8 cellular contexts compared by ENCODE assay signal in the genomic region with DNA sequence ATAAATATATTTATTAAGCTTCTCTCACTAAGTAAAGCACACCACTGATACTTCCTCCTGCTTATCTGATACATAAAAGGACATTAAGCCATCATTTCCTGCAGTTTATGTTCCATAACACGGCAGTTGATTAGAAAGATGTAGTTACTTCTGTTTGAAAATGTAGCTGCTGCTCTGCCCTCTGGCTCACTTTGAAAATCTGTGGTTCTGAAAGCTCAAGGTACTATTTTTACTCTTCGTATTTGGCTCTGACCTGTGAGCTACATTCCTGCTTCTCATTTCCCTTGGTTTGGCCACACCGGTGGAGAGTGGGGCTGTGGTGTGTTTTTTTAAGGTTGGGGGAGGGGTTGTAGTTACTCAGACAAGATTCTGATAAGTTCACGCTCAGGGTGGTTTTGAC. TPM values are rescaled to one million over a fixed set of nuclear protein-coding genes. Genes with fewer than 3 reads are reported as not detected.
DNase-seq lines count a peak whose midpoint lies in the region; ATAC-seq, FAIRE-seq and TF ChIP-seq lines count a peak whose summit lies in the region.

No MANE protein-coding gene starts in this region.

- H3K27me3 ChIP-seq in mammary epithelial cell (ENCODE audit: insufficient read depth, low read length) (no peaks in the 10 kb centered on the region), breast epithelium (no peaks in the 10 kb centered on the region), astrocyte (ENCODE audit: insufficient read depth, low read length) (no peaks in the 10 kb centered on the region)

- ATAC-seq in HG03064 (IDR thresholded peaks at IDR 0.05; ENCODE audit: low read depth, unreplicated experiment) = peak; percentile 90

- 27% methylated on average over 4 of the region's 4 CpGs for WGBS in mammary epithelial cell (ENCODE audit: low coverage, missing lambda C conversion rate)

- TF ChIP-seq CTCF in mammary epithelial cell (conservative IDR thresholded peaks at IDR 0.05 in 1 of 2, IDR thresholded peaks at IDR 0.05 in 1 of 2; ENCODE audit: extremely low read depth in 1 of 2, insufficient read depth in 1 of 2, low read depth in 1 of 2, low read length in 2 of 2) (no peak), breast epithelium (IDR thresholded peaks at IDR 0.05) (no peak), astrocyte (IDR thresholded peaks at IDR 0.05; ENCODE audit: insufficient read depth, low read depth, low read length) (no peak)

- no peak overlapping the region for H3K27ac ChIP-seq in mammary epithelial cell (ENCODE audit: insufficient read depth, low read depth, low read length)
- no peak overlapping the region for H3K27ac ChIP-seq in breast epithelium
- peak overlapping the region; percentile 39 for H3K27ac ChIP-seq in astrocyte (ENCODE audit: low read depth, low read length)

- H2AFZ ChIP-seq in mammary epithelial cell (ENCODE audit: low read depth, low read length) = peak overlapping the region; percentile 77
- peak overlapping the region; percentile 42 for H2AFZ ChIP-seq in astrocyte (ENCODE audit: low read depth, low read length)

- H3K4me2 ChIP-seq in mammary epithelial cell (ENCODE audit: insufficient read depth, low read depth, low read length) (no peak overlapping the region), astrocyte (ENCODE audit: low read length) (peak overlapping the region; percentile 66)

- peaks cover 4% of the 10 kb centered on the region for H3K4me1 Mint-ChIP-seq in astrocyte (ENCODE audit: low read depth, unreplicated experiment)

- no peaks in the 10 kb centered on the region for H4K20me1 ChIP-seq in mammary epithelial cell (ENCODE audit: insufficient read depth, low read length)
- H4K20me1 ChIP-seq in astrocyte (ENCODE audit: insufficient read depth, low read length) = no peaks in the 10 kb centered on the region

- no peaks in the 10 kb centered on the region for H3K36me3 Mint-ChIP-seq in astrocyte (ENCODE audit: low read depth, unreplicated experiment)

- H3K4me1 ChIP-seq in mammary epithelial cell (ENCODE audit: insufficient read depth, low read length) (peaks cover under 1% of the 10 kb centered on the region), breast epithelium (no peaks in the 10 kb centered on the region), astrocyte (ENCODE audit: insufficient read depth, low read length) (peaks cover 8% of the 10 kb centered on the region)

- no peaks in the 10 kb centered on the region for H3K79me2 ChIP-seq in mammary epithelial cell (ENCODE audit: insufficient read depth, low read length)
- H3K79me2 ChIP-seq in astrocyte (ENCODE audit: insufficient read depth, low read length) = no peaks in the 10 kb centered on the region

- no peak overlapping the region for H3K4me3 Mint-ChIP-seq in astrocyte (ENCODE audit: unreplicated experiment)

- DNase-seq in mammary epithelial cell (no peak), breast epithelium (ENCODE audit: low spot score in 2 of 2) (no peak), astrocyte (ENCODE audit: low read depth) (peak; percentile 18), kidney tubule cell (ENCODE audit: low spot score) (no peak), cerebellar cortex (ENCODE audit: low spot score) (no peak)
- DNase-seq in stimulated activated CD4-positive, alpha-beta T cell treated with anti-CD3 and anti-CD28 coated beads, Interleukin-4, amount 100 ng/mL, for 4 hours = no peak
- no peak for DNase-seq in activated CD8-positive, alpha-beta memory T cell treated with anti-CD3 and anti-CD28 coated beads for 24 hours

- H3K9ac ChIP-seq in mammary epithelial cell (ENCODE audit: insufficient read depth, low read length) (no peak overlapping the region), astrocyte (ENCODE audit: low read length) (no peak overlapping the region)

- no peaks in the 10 kb centered on the region for H3K36me3 ChIP-seq in mammary epithelial cell (ENCODE audit: insufficient read depth, low read length)
- no peaks in the 10 kb centered on the region for H3K36me3 ChIP-seq in breast epithelium
- H3K36me3 ChIP-seq in astrocyte (ENCODE audit: insufficient read depth, low read length) = no peaks in the 10 kb centered on the region

- no peak for FAIRE-seq in astrocyte (lab: Jason Lieb, UNC)

- no peak for TF ChIP-seq POLR2A in breast epithelium (IDR thresholded peaks at IDR 0.05)

- BruUV-seq in mammary epithelial cell (replicated peaks; lab: Mats Ljungman, UMichigan) = no TSS peak

- dilution Hi-C loops in mammary epithelial cell (cut with HindIII; ENCODE audit: low sequenced_read_pairs) = no loop called here

- in situ Hi-C loops in mammary epithelial cell (cut with MboI; ENCODE audit: low sequenced_read_pairs in 2 of 2) = no loop called here

- CTCF ChIA-PET in mammary epithelial cell (lab: Charles Lee; ENCODE audit: low non-redundant PET) = no interaction called here

- intact Hi-C loops in mammary epithelial cell (cut with micrococcal nuclease) (no loop called here), breast epithelium (cut with DNase I; ENCODE audit: low total_unique reads) (no loop called here)

- peak overlapping the region; percentile 37 for H3K27ac Mint-ChIP-seq in astrocyte (ENCODE audit: unreplicated experiment)

- H3K9me3 Mint-ChIP-seq in astrocyte (ENCODE audit: unreplicated experiment) = no peaks in the 10 kb centered on the region

- H3K9me3 ChIP-seq in mammary epithelial cell (replicated peaks; ENCODE audit: insufficient read depth, low read length) (no peaks in the 10 kb centered on the region), breast epithelium (no peaks in the 10 kb centered on the region), astrocyte (ENCODE audit: insufficient read depth, low read depth, low read length) (no peaks in the 10 kb centered on the region)

- H3K27me3 Mint-ChIP-seq in astrocyte (ENCODE audit: low read depth, unreplicated experiment) = no peaks in the 10 kb centered on the region

- H3K4me3 ChIP-seq in mammary epithelial cell (replicated peaks in 1 of 3; ENCODE audit: insufficient read depth in 1 of 3, low read depth in 2 of 3, low read length in 3 of 3) (no peak overlapping the region), breast epithelium (no peak overlapping the region), astrocyte (ENCODE audit: insufficient read depth, low read depth, low read length) (no peak overlapping the region)

RNA-seq across cellular contexts. Expression of a gene that starts 12.8 kb away (rescaled TPM):
- total RNA-seq in mammary epithelial cell (under 1 TPM; under 0.01 to 0.38 TPM), breast epithelium (10 to 100 TPM in 1 of 3 donors, 1 to 10 TPM in 2; 2.9 to 23.4 (median 3.5) TPM), astrocyte (0.50 and 0.53 TPM in 2 replicates)
- polyA plus RNA-seq in mammary epithelial cell = 0.16 TPM
- polyA minus RNA-seq in mammary epithelial cell = not detected
